In the genomic region with DNA sequence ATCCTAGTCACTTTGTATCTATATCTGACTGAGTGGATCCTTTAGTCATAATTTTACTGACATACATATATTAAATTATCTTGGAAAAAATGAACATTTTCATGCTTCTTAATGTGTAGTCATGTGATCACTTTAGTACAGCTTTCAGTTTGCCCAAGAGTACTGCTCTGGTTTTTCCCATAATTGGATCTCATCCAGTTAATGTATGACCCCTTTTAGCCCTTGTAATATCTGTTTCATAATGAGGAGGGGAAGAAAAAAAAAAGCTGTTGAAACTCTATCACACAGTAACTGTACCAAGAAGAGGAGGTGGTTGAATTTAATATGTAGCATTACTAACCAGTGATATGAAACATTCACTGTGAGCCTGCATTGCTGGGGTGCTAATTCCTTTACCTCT, we compare ENCODE assay signal across 27 cellular contexts.
DNase-seq lines count a peak whose midpoint lies in the region; ATAC-seq, FAIRE-seq and TF ChIP-seq lines count a peak whose summit lies in the region.
"Had no signal": no experiment of that assay in that cellular context is flagged by ENCODE, and none has a peak within 500 bp of the region (broad histone marks: within the 10 kb centered on the region; RNA-seq: fewer than 3 reads in every experiment).

No MANE protein-coding gene starts in this region.

- H3K4me2 ChIP-seq in K562 (ENCODE audit: insufficient read depth, low read length): no peak overlapping the region

- DNase-seq in SIG-M5 treated with dmso at 0.1 percent for 504 hours (lab: John Stamatoyannopoulos, UW; ENCODE audit: unreplicated experiment) (peak; percentile 28), SIG-M5 (lab: John Stamatoyannopoulos, UW) (no peak), AML-193 (lab: John Stamatoyannopoulos, UW) (peak; percentile 14 to 20), OCI-M1 (lab: John Stamatoyannopoulos, UW) (peak; percentile 77), K562 (ENCODE audit: extremely low read depth in 1 of 4, low spot score in 3 of 4) (no peak), KG1 (lab: John Stamatoyannopoulos, UW) (no peak), SKM-1 (lab: John Stamatoyannopoulos, UW; ENCODE audit: unreplicated experiment) (no peak)
- DNase-seq: activated CD4-positive, alpha-beta memory T cell treated with anti-CD3 and anti-CD28 coated beads, Interleukin-2, amount 10 ng/mL, durations not matched to agents 7 days and 5 days; activated gamma-delta T cell treated with Interleukin-2 at 50 U/mL for 16 hours; aorta; CD4-positive, alpha-beta memory T cell; colonic mucosa; effector CD8-positive, alpha-beta T cell; GM23248; islet precursor cell; Karpas-422; midbrain; NCI-H1092 treated with DMSO at 0.1 percent for 48 hours; NCI-H187; NCI-H748 treated with DMSO at 0.1 percent for 48 hours; ovary; stomach; T1000; tibial artery had no signal

- no peaks in the 10 kb centered on the region for H3K27me3 ChIP-seq in K562 (ENCODE audit: control insufficient read depth in 2 of 2, insufficient read depth in 2 of 2, low read length in 2 of 2)
- H3K27me3 ChIP-seq: colonic mucosa, ovary, stomach, tibial artery had no signal

- CTCF ChIA-PET in K562 (lab: Yijun Ruan, JAX; ENCODE audit: low intra/inter-chr PET ratio): no interaction called here

- no peak overlapping the region for H3K9ac ChIP-seq in K562 (ENCODE audit: insufficient read depth in 1 of 2, low read depth in 2 of 2, low read length in 2 of 2)
- H3K9ac ChIP-seq: GM23248 had no signal

- H4K20me1 ChIP-seq in K562 (replicated peaks; ENCODE audit: control insufficient read depth, insufficient read depth, low read length): no peaks in the 10 kb centered on the region

- no peak overlapping the region for H2AFZ ChIP-seq in K562 (ENCODE audit: low read depth, low read length)
- H2AFZ ChIP-seq: GM23248 had no signal

- intact Hi-C loops in K562 (cut with micrococcal nuclease): no loop called here

- no peak overlapping the region for H3K27ac ChIP-seq in K562 (ENCODE audit: extremely low read depth, low read depth, low read length)
- H3K27ac ChIP-seq: colonic mucosa, GM23248, ovary, RWPE1, stomach, tibial artery had no signal

- TF ChIP-seq POLR2A in K562 (conservative IDR thresholded peaks at IDR 0.05): no peak

- no peak for FAIRE-seq in K562 (lab: Jason Lieb, UNC)

- in situ Hi-C loops in K562 (cut with MboI): no loop called here

- no peaks in the 10 kb centered on the region for H3K36me3 ChIP-seq in K562 (ENCODE audit: control insufficient read depth, insufficient read depth, low read length)
- H3K36me3 ChIP-seq: colonic mucosa, ovary, stomach, tibial artery had no signal

- no peaks in the 10 kb centered on the region for H3K79me2 ChIP-seq in K562 (ENCODE audit: control insufficient read depth, insufficient read depth, low read length)

- POLR2A ChIA-PET in K562 (lab: Yijun Ruan, JAX): no interaction called here

- H3K9me1 ChIP-seq in K562 (ENCODE audit: control insufficient read depth, insufficient read depth, low read length): no peaks in the 10 kb centered on the region

- no peak for TF ChIP-seq RAD21 in K562 (CRISPR knock-in tag; conservative IDR thresholded peaks at IDR 0.05 in 1 of 2, IDR thresholded peaks at IDR 0.05 in 1 of 2)

- no peak overlapping the region for H3K4me3 ChIP-seq in K562
- H3K4me3 ChIP-seq: colonic mucosa, GM23248, ovary, stomach, tibial artery had no signal

- no TSS peak for BruUV-seq in K562 (replicated peaks; lab: Mats Ljungman, UMichigan)

- ATAC-seq in K562: no peak
- ATAC-seq in HG02870 (IDR thresholded peaks at IDR 0.05; ENCODE audit: unreplicated experiment): no peak
- ATAC-seq: WTC11 had no signal

- no peaks in the 10 kb centered on the region for H3K9me3 ChIP-seq in K562 (replicated peaks; ENCODE audit: control insufficient read depth, insufficient read depth, low read depth, low read length)
- H3K9me3 ChIP-seq: colonic mucosa, ovary, stomach, tibial artery had no signal

- TF ChIP-seq CTCF in K562 (IDR thresholded peaks at IDR 0.05 in 2 of 3, conservative IDR thresholded peaks at IDR 0.05 in 1 of 3; ENCODE audit: insufficient read depth in 2 of 3, low read depth in 1 of 3, low read length in 3 of 3): no peak

- no peak for TF ChIP-seq EP300 in K562 (IDR thresholded peaks at IDR 0.05; ENCODE audit: low read length)

- H3K4me1 ChIP-seq in K562 (replicated peaks in 1 of 2; ENCODE audit: control insufficient read depth in 2 of 2, insufficient read depth in 2 of 2, low read length in 2 of 2): no peaks in the 10 kb centered on the region
- H3K4me1 ChIP-seq: colonic mucosa, stomach, tibial artery had no signal

TF ChIP-seq in K562, 482 proteins besides CTCF, POLR2A, EP300 and RAD21:
- TF ChIP-seq RBM14 (IDR thresholded peaks at IDR 0.05; ENCODE audit: borderline replicate concordance, insufficient read depth, low read depth, low read length): no peak
- TF ChIP-seq, protein P1, sequence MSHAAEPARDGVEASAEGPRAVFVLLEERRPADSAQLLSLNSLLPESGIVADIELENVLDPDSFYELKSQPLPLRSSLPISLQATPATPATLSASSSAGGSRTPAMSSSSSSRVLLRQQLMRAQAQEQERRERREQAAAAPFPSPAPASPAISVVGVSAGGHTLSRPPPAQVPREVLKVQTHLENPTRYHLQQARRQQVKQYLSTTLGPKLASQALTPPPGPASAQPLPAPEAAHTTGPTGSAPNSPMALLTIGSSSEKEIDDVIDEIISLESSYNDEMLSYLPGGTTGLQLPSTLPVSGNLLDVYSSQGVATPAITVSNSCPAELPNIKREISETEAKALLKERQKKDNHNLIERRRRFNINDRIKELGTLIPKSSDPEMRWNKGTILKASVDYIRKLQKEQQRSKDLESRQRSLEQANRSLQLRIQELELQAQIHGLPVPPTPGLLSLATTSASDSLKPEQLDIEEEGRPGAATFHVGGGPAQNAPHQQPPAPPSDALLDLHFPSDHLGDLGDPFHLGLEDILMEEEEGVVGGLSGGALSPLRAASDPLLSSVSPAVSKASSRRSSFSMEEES (CRISPR knock-in tag; IDR thresholded peaks at IDR 0.05): peak; percentile 73

Comparison
In these comparisons a context has a peak if more than half of its experiments do, and no peak if none do; other contexts are left out.
1. DNase-seq: peak in SIG-M5 treated with dmso at 0.1 percent for 504 hours (single experiment), AML-193 (2 of 2) and OCI-M1 (single experiment); none in SIG-M5 (single experiment), K562 (0 of 4), KG1 (single experiment) and SKM-1 (single experiment).